ENCODE assay signal across 15 cellular contexts in genomic region chr7:137975768-137976167, GRCh38. TPM values are rescaled to one million over a fixed set of nuclear protein-coding genes. Genes with fewer than 3 reads are reported as not detected.
DNase-seq lines count a peak whose midpoint lies in the region; ATAC-seq, FAIRE-seq and TF ChIP-seq lines count a peak whose summit lies in the region.
"Had no signal": no experiment of that assay in that cellular context is flagged by ENCODE, and none has a peak within 500 bp of the region (broad histone marks: within the 10 kb centered on the region; RNA-seq: fewer than 3 reads in every experiment).

No MANE protein-coding gene starts in this region.

- H2BK12ac ChIP-seq in neuronal stem cell (ENCODE audit: low read length) = no peak overlapping the region

- no peaks in the 10 kb centered on the region for H3K27me3 ChIP-seq in astrocyte (ENCODE audit: insufficient read depth, low read length)
- no peaks in the 10 kb centered on the region for H3K27me3 ChIP-seq in gastroesophageal sphincter
- no peaks in the 10 kb centered on the region for H3K27me3 ChIP-seq in neuronal stem cell (ENCODE audit: control insufficient read depth in 3 of 3, insufficient read depth in 3 of 3, low read depth in 1 of 3, low read length in 3 of 3)
- no peaks in the 10 kb centered on the region for H3K27me3 ChIP-seq in transverse colon

- TF ChIP-seq EP300 in gastroesophageal sphincter (IDR thresholded peaks at IDR 0.05) (no peak), transverse colon (IDR thresholded peaks at IDR 0.05; ENCODE audit: low read depth) (no peak)

- H2AFZ ChIP-seq in astrocyte (ENCODE audit: low read depth, low read length) (no peak overlapping the region), neuronal stem cell (ENCODE audit: low read length) (no peak overlapping the region)

- H3K4me1 ChIP-seq in astrocyte (ENCODE audit: insufficient read depth, low read length) (peaks cover 48% of the 10 kb centered on the region), gastroesophageal sphincter (peaks cover 5 to 95% (median 13%) of the 10 kb centered on the region in 3 donors), neuronal stem cell (ENCODE audit: control insufficient read depth in 2 of 2, insufficient read depth in 1 of 2, low read depth in 1 of 2, low read length in 2 of 2) (peaks cover 20 to 27% of the 10 kb centered on the region in 2 donors), transverse colon (peaks cover 20 to 84% (median 31%) of the 10 kb centered on the region in 4 donors)

- TF ChIP-seq CTCF in astrocyte (IDR thresholded peaks at IDR 0.05; ENCODE audit: insufficient read depth, low read depth, low read length) (no peak), gastroesophageal sphincter (IDR thresholded peaks at IDR 0.05) (no peak), transverse colon (IDR thresholded peaks at IDR 0.05) (no peak)

- no peak overlapping the region for H2BK120ac ChIP-seq in neuronal stem cell (ENCODE audit: low read depth, low read length)

- in situ Hi-C loops in transverse colon (cut with MboI; ENCODE audit: low pct_ligation_motif_present in 1 of 4, low pct_unique_long_range_greater_than_20kb in 1 of 4, low sequenced_read_pairs in 3 of 4) = no loop called here

- H3K27ac ChIP-seq in astrocyte (ENCODE audit: low read depth, low read length) (peak overlapping the region; percentile 47), gastroesophageal sphincter (peak overlapping the region; percentile 61 to 79 (median 73)), neuronal stem cell (replicated peaks; ENCODE audit: low read length) (peak overlapping the region; percentile 60), transverse colon (peak overlapping the region; percentile 77 to 99 (median 89))

- peak overlapping the region; percentile 33 for H3K4me2 ChIP-seq in astrocyte (ENCODE audit: low read length)
- no peak overlapping the region for H3K4me2 ChIP-seq in neuronal stem cell (ENCODE audit: insufficient read depth, low read length, poor library complexity, severe bottlenecking)

- H4K8ac ChIP-seq in neuronal stem cell (ENCODE audit: low read depth, low read length) = no peak overlapping the region

- no peak overlapping the region for H2AK5ac ChIP-seq in neuronal stem cell (ENCODE audit: low read depth, low read length)

- H4K91ac ChIP-seq in neuronal stem cell (ENCODE audit: low read depth, low read length, poor library complexity) = no peak overlapping the region

- H3K9me3 Mint-ChIP-seq in astrocyte (ENCODE audit: unreplicated experiment) = no peaks in the 10 kb centered on the region
- no peaks in the 10 kb centered on the region for H3K9me3 Mint-ChIP-seq in activated T-cell treated with anti-CD3 and anti-CD28 coated beads, Interleukin-2, amount 50 U/mL, for 24 hours
- H3K9me3 Mint-ChIP-seq: activated naive CD4-positive, alpha-beta T cell treated with anti-CD3 and anti-CD28 coated beads, Interleukin-2, amount 50 U/mL, for 24 hours; CD8-positive, alpha-beta memory T cell; stimulated activated naive CD8-positive, alpha-beta T cell treated with anti-CD3 and anti-CD28 coated beads, Interleukin-15, Interleukin-2, amounts not matched to agents 100 ng/mL and 50 ng/mL, for 24 hours had no signal

- WGBS in gastroesophageal sphincter (ENCODE audit: low coverage in 1 of 2), 2 donors = 18 to 38% methylated on average over 2 of the region's 2 CpGs
- no CpG with 5 or more reads among the region's 2 CpGs for whole genome bisulfite sequencing in neuronal stem cell (ENCODE audit: extremely low coverage in 2 of 2, insufficient read length in 2 of 2, insufficient replicate concordance in 1 of 2), 2 donors
- WGBS in transverse colon (ENCODE audit: low coverage in 1 of 2), 2 donors = 53 to 54% methylated on average over 2 of the region's 2 CpGs

- H3K14ac ChIP-seq in neuronal stem cell (ENCODE audit: low read length) = no peak overlapping the region

- H2BK15ac ChIP-seq in neuronal stem cell (ENCODE audit: low read length) = no peak overlapping the region

- no peak overlapping the region for H2BK5ac ChIP-seq in neuronal stem cell (ENCODE audit: low read length)

- no peak for FAIRE-seq in astrocyte (lab: Jason Lieb, UNC)

- intact Hi-C loops in transverse colon (cut with DNase I; ENCODE audit: low total_unique reads) = no loop called here

- H3K18ac ChIP-seq in neuronal stem cell (ENCODE audit: low read length) = no peak overlapping the region

- H3K4ac ChIP-seq in neuronal stem cell (ENCODE audit: low read length) = no peak overlapping the region

- H3K27ac Mint-ChIP-seq in astrocyte (ENCODE audit: unreplicated experiment) = peak overlapping the region; percentile 43
- no peak overlapping the region for H3K27ac Mint-ChIP-seq in activated T-cell treated with anti-CD3 and anti-CD28 coated beads, Interleukin-2, amount 50 U/mL, for 24 hours
- H3K27ac Mint-ChIP-seq: activated naive CD4-positive, alpha-beta T cell treated with anti-CD3 and anti-CD28 coated beads, Interleukin-2, amount 50 U/mL, for 24 hours; stimulated activated naive CD8-positive, alpha-beta T cell treated with anti-CD3 and anti-CD28 coated beads, Interleukin-15, Interleukin-2, amounts not matched to agents 100 ng/mL and 50 ng/mL, for 24 hours had no signal

- ATAC-seq in gastroesophageal sphincter (no peak), HG03432 (IDR thresholded peaks at IDR 0.05; ENCODE audit: unreplicated experiment) (no peak)

- peaks cover 73% of the 10 kb centered on the region for H3K4me1 Mint-ChIP-seq in astrocyte (ENCODE audit: low read depth, unreplicated experiment)
- H3K4me1 Mint-ChIP-seq in activated T-cell treated with anti-CD3 and anti-CD28 coated beads, Interleukin-2, amount 50 U/mL, for 24 hours (ENCODE audit: low read depth) = peaks cover 2% of the 10 kb centered on the region

- H3K79me1 ChIP-seq in neuronal stem cell (ENCODE audit: low read depth, low read length) = peaks cover 3% of the 10 kb centered on the region

- no peaks in the 10 kb centered on the region for H3K9me3 ChIP-seq in astrocyte (ENCODE audit: insufficient read depth, low read depth, low read length)
- no peaks in the 10 kb centered on the region for H3K9me3 ChIP-seq in gastroesophageal sphincter
- no peaks in the 10 kb centered on the region for H3K9me3 ChIP-seq in neuronal stem cell (replicated peaks in 1 of 2; ENCODE audit: control insufficient read depth in 2 of 2, insufficient read depth in 1 of 2, low read depth in 1 of 2, low read length in 2 of 2)
- no peaks in the 10 kb centered on the region for H3K9me3 ChIP-seq in transverse colon

- no peak overlapping the region for H3K4me3 ChIP-seq in astrocyte (ENCODE audit: insufficient read depth, low read depth, low read length)
- H3K4me3 ChIP-seq in gastroesophageal sphincter = no peak overlapping the region
- no peak overlapping the region for H3K4me3 ChIP-seq in neuronal stem cell (ENCODE audit: low read length in 2 of 2)
- no peak overlapping the region for H3K4me3 ChIP-seq in transverse colon

- no peak for TF ChIP-seq POLR2A in gastroesophageal sphincter (IDR thresholded peaks at IDR 0.05)
- TF ChIP-seq POLR2A in transverse colon (IDR thresholded peaks at IDR 0.05) = no peak

- H3K27me3 Mint-ChIP-seq in astrocyte (ENCODE audit: low read depth, unreplicated experiment) = no peaks in the 10 kb centered on the region
- H3K27me3 Mint-ChIP-seq in activated T-cell treated with anti-CD3 and anti-CD28 coated beads, Interleukin-2, amount 50 U/mL, for 24 hours = no peaks in the 10 kb centered on the region
- H3K27me3 Mint-ChIP-seq: activated naive CD4-positive, alpha-beta T cell treated with anti-CD3 and anti-CD28 coated beads, Interleukin-2, amount 50 U/mL, for 24 hours; CD8-positive, alpha-beta memory T cell; stimulated activated naive CD8-positive, alpha-beta T cell treated with anti-CD3 and anti-CD28 coated beads, Interleukin-15, Interleukin-2, amounts not matched to agents 100 ng/mL and 50 ng/mL, for 24 hours had no signal

- peak; percentile 26 for DNase-seq in astrocyte (ENCODE audit: low read depth)
- DNase-seq in neuronal stem cell (ENCODE audit: low spot score) = no peak
- DNase-seq in transverse colon = no peak
- DNase-seq in activated T-cell treated with anti-CD3 and anti-CD28 coated beads, Interleukin-2, amount 50 U/mL, for 24 hours = no peak
- DNase-seq in NCI-H510A (lab: John Stamatoyannopoulos, UW) = no peak
- DNase-seq: CD8-positive, alpha-beta memory T cell; dermis blood vessel endothelial cell; NCI-H1436; NCI-H526 treated with DMSO at 0.1 percent for 48 hours; SHP77; stimulated activated CD4-positive, alpha-beta T cell treated with anti-CD3 and anti-CD28 coated beads, Interleukin-4, amount 100 ng/mL, for 4 hours had no signal

- no peak overlapping the region for H3K4me3 Mint-ChIP-seq in astrocyte (ENCODE audit: unreplicated experiment)
- H3K4me3 Mint-ChIP-seq in activated T-cell treated with anti-CD3 and anti-CD28 coated beads, Interleukin-2, amount 50 U/mL, for 24 hours = no peak overlapping the region
- H3K4me3 Mint-ChIP-seq: activated naive CD4-positive, alpha-beta T cell treated with anti-CD3 and anti-CD28 coated beads, Interleukin-2, amount 50 U/mL, for 24 hours; CD8-positive, alpha-beta memory T cell; stimulated activated naive CD8-positive, alpha-beta T cell treated with anti-CD3 and anti-CD28 coated beads, Interleukin-15, Interleukin-2, amounts not matched to agents 100 ng/mL and 50 ng/mL, for 24 hours had no signal

- H3K36me3 Mint-ChIP-seq in astrocyte (ENCODE audit: low read depth, unreplicated experiment) = peaks cover 16% of the 10 kb centered on the region
- H3K36me3 Mint-ChIP-seq in activated T-cell treated with anti-CD3 and anti-CD28 coated beads, Interleukin-2, amount 50 U/mL, for 24 hours (ENCODE audit: low read depth) = peaks cover 4% of the 10 kb centered on the region

- no peak overlapping the region for H3K23ac ChIP-seq in neuronal stem cell (ENCODE audit: low read depth, low read length, poor library complexity)

- H3K36me3 ChIP-seq in astrocyte (ENCODE audit: insufficient read depth, low read length) (peaks cover 7% of the 10 kb centered on the region), gastroesophageal sphincter (no peaks in the 10 kb centered on the region), neuronal stem cell (replicated peaks in 1 of 2; ENCODE audit: control insufficient read depth in 2 of 2, insufficient read depth in 2 of 2, low read length in 2 of 2) (no peaks in the 10 kb centered on the region), transverse colon (no peaks in the 10 kb centered on the region)

- H3K79me2 ChIP-seq in astrocyte (ENCODE audit: insufficient read depth, low read length) = peaks cover 94% of the 10 kb centered on the region

- H3K9ac ChIP-seq in astrocyte (ENCODE audit: low read length) (peak overlapping the region; percentile 4), neuronal stem cell (ENCODE audit: low read depth, low read length, poor library complexity) (no peak overlapping the region)

- peaks cover 36% of the 10 kb centered on the region for H4K20me1 ChIP-seq in astrocyte (ENCODE audit: insufficient read depth, low read length)

RNA-seq across cellular contexts. Expression of gene CREB3L2, which starts 26.1 kb away (rescaled TPM):
- total RNA-seq in astrocyte (116 and 128 TPM in 2 replicates), gastroesophageal sphincter (10 to 100 TPM; 33.1 to 59.1 (median 43.3) TPM), transverse colon (10 to 100 TPM; 16.4 to 37.0 (median 19.9) TPM)
- polyA plus RNA-seq in neuronal stem cell (2013, experiment 1 of 2) = 18.4 TPM
- polyA plus RNA-seq in neuronal stem cell (2013, experiment 2 of 2) = 19.4 TPM
